ENCODE assay signal across 22 cellular contexts in the genomic region with DNA sequence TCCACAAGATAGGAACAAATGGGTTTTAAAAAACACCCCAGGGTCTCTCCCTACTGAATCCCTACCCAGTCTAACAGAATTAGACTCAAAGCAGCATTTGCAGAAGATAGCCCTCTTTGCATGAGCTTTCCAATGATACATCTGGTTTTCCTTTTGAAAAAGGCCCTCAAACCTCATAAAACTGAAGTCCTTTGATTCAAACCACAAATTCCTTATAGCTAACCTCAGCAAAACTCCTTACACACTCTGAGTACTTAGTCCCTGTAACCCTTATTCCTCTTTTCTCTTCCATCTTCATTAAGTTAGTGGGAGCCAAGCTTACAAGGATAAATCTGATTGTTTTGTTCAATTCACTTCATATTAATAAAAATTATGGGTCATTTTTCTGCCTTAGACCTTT.
DNase-seq lines count a peak whose midpoint lies in the region; ATAC-seq and TF ChIP-seq lines count a peak whose summit lies in the region.
"Had no signal": no experiment of that assay in that cellular context is flagged by ENCODE, and none has a peak within 500 bp of the region (broad histone marks: within the 10 kb centered on the region; RNA-seq: fewer than 3 reads in every experiment).

No MANE protein-coding gene starts in this region.

- BruUV-seq in mammary epithelial cell (replicated peaks; lab: Mats Ljungman, UMichigan) (no TSS peak), MCF 10A (replicated peaks; lab: Mats Ljungman, UMichigan) (no TSS peak)

- H3K4me1 ChIP-seq in mammary epithelial cell (ENCODE audit: insufficient read depth, low read length), result peaks cover 53% of the 10 kb centered on the region
- peaks cover 34% of the 10 kb centered on the region for H3K4me1 ChIP-seq in foreskin keratinocyte
- H3K4me1 ChIP-seq: upper lobe of right lung had no signal

- POLR2A ChIA-PET in MCF 10A (lab: Yijun Ruan, JAX), result no interaction called here

- dilution Hi-C loops in mammary epithelial cell (cut with HindIII; ENCODE audit: low sequenced_read_pairs), result no loop called here

- H3K79me2 ChIP-seq in mammary epithelial cell (ENCODE audit: insufficient read depth, low read length), result no peaks in the 10 kb centered on the region

- no peak overlapping the region for H3K4me3 ChIP-seq in mammary epithelial cell (replicated peaks in 1 of 3; ENCODE audit: insufficient read depth in 1 of 3, low read depth in 2 of 3, low read length in 3 of 3)
- H3K4me3 ChIP-seq: gastrocnemius medialis, lower lobe of right lung, upper lobe of right lung had no signal

- in situ Hi-C loops in mammary epithelial cell (cut with MboI; ENCODE audit: low sequenced_read_pairs in 2 of 2), result loop anchor here in 1 of 2 donors (25.0 kb wide), 1 partner anchor 521 kb away; the partner anchor contains the start of gene TEX48

- no peak overlapping the region for H3K4me2 ChIP-seq in mammary epithelial cell (ENCODE audit: insufficient read depth, low read depth, low read length)

- H3K4me3 Mint-ChIP-seq in MCF 10A (ENCODE audit: unreplicated experiment), result no peak overlapping the region
- H3K4me3 Mint-ChIP-seq: activated naive CD8-positive, alpha-beta T cell; CD8-positive, alpha-beta T cell; naive thymus-derived CD4-positive, alpha-beta T cell had no signal

- peak; percentile 67 for DNase-seq in mammary epithelial cell
- no peak for DNase-seq in MCF 10A (ENCODE audit: unreplicated experiment)
- DNase-seq in foreskin keratinocyte, result peak in 1 of 2 donors; percentile 75
- no peak for DNase-seq in activated naive CD4-positive, alpha-beta T cell treated with anti-CD3 and anti-CD28 coated beads, Interleukin-2, amount 50 U/mL, for 16 hours
- no peak for DNase-seq in NCI-H526 treated with DMSO at 0.1 percent for 48 hours (lab: John Stamatoyannopoulos, UW)
- no peak for DNase-seq in HuH-7.5 (ENCODE audit: low spot score)
- no peak for DNase-seq in effector CD4-positive, alpha-beta T cell
- DNase-seq: 8988T; activated T-cell treated with anti-CD3 and anti-CD28 coated beads, Interleukin-2, amount 50 U/mL, for 1 hour; CD8-positive, alpha-beta T cell; central memory CD4-positive, alpha-beta T cell; DMS79 treated with DMSO at 0.1 percent for 48 hours; gastrocnemius medialis; lower lobe of right lung; naive thymus-derived CD4-positive, alpha-beta T cell; NCI-H187 treated with DMSO at 0.1 percent for 48 hours; stimulated activated CD4-positive, alpha-beta T cell treated with anti-CD3 and anti-CD28 coated beads, Interleukin-12 subunit alpha, Interleukin-12 subunit beta, amount 100 ng/mL, for 4 hours; stimulated activated naive CD4-positive, alpha-beta T cell; upper lobe of right lung had no signal

- H3K9me3 Mint-ChIP-seq in MCF 10A (ENCODE audit: unreplicated experiment), result no peaks in the 10 kb centered on the region
- H3K9me3 Mint-ChIP-seq: CD8-positive, alpha-beta T cell; naive thymus-derived CD4-positive, alpha-beta T cell had no signal

- H3K36me3 ChIP-seq in mammary epithelial cell (ENCODE audit: insufficient read depth, low read length), result no peaks in the 10 kb centered on the region
- H3K36me3 ChIP-seq: gastrocnemius medialis, lower lobe of right lung, upper lobe of right lung had no signal

- H3K4me1 Mint-ChIP-seq in MCF 10A (ENCODE audit: insufficient read depth, unreplicated experiment), result peaks cover 32% of the 10 kb centered on the region

- no peak overlapping the region for H3K27ac Mint-ChIP-seq in MCF 10A (ENCODE audit: low read depth, unreplicated experiment)
- H3K27ac Mint-ChIP-seq: activated naive CD8-positive, alpha-beta T cell; CD8-positive, alpha-beta T cell; naive thymus-derived CD4-positive, alpha-beta T cell; progenitor cell of endocrine pancreas had no signal

- no peaks in the 10 kb centered on the region for H3K36me3 Mint-ChIP-seq in MCF 10A (ENCODE audit: insufficient read depth, unreplicated experiment)
- H3K36me3 Mint-ChIP-seq: activated naive CD8-positive, alpha-beta T cell; CD8-positive, alpha-beta T cell; naive thymus-derived CD4-positive, alpha-beta T cell had no signal

- no peak overlapping the region for H2AFZ ChIP-seq in mammary epithelial cell (ENCODE audit: low read depth, low read length)

- no peaks in the 10 kb centered on the region for H4K20me1 ChIP-seq in mammary epithelial cell (ENCODE audit: insufficient read depth, low read length)

- H3K9me3 ChIP-seq in mammary epithelial cell (replicated peaks; ENCODE audit: insufficient read depth, low read length), result no peaks in the 10 kb centered on the region
- H3K9me3 ChIP-seq: gastrocnemius medialis, lower lobe of right lung, upper lobe of right lung had no signal

- H3K9ac ChIP-seq in mammary epithelial cell (ENCODE audit: insufficient read depth, low read length), result no peak overlapping the region

- H3K27me3 ChIP-seq in mammary epithelial cell (ENCODE audit: insufficient read depth, low read length) (no peaks in the 10 kb centered on the region), foreskin keratinocyte (no peaks in the 10 kb centered on the region)
- H3K27me3 ChIP-seq: gastrocnemius medialis, upper lobe of right lung had no signal

- ATAC-seq in SK-N-SH treated with all-trans-retinoic acid at 6 μM for 48 hours (peak; percentile 73), foreskin keratinocyte (no peak)
- ATAC-seq: CD8-positive, alpha-beta T cell; gastrocnemius medialis; lower lobe of right lung; naive thymus-derived CD4-positive, alpha-beta T cell; upper lobe of right lung had no signal

- CTCF ChIA-PET in mammary epithelial cell (lab: Charles Lee; ENCODE audit: low non-redundant PET) (no interaction called here), MCF 10A (lab: Yijun Ruan, JAX) (interaction anchor here (0.9 kb wide), 1 partner anchor 194 kb away, joined by 3 read pairs; no protein-coding TSS in a partner anchor)

- no peaks in the 10 kb centered on the region for H3K27me3 Mint-ChIP-seq in MCF 10A (ENCODE audit: insufficient read depth, unreplicated experiment)

- no peak for TF ChIP-seq CTCF in mammary epithelial cell (conservative IDR thresholded peaks at IDR 0.05 in 1 of 2, IDR thresholded peaks at IDR 0.05 in 1 of 2; ENCODE audit: extremely low read depth in 1 of 2, insufficient read depth in 1 of 2, low read depth in 1 of 2, low read length in 2 of 2)
- TF ChIP-seq CTCF in MCF 10A (IDR thresholded peaks at IDR 0.05; ENCODE audit: unreplicated experiment), result no peak
- TF ChIP-seq CTCF in foreskin keratinocyte (conservative IDR thresholded peaks at IDR 0.05), result no peak

- intact Hi-C loops in mammary epithelial cell (cut with micrococcal nuclease) (loop anchor here (5.0 kb wide), 1 partner anchor 164 kb away; no protein-coding TSS in a partner anchor), MCF 10A (cut with micrococcal nuclease) (no loop called here)

- H3K27ac ChIP-seq in mammary epithelial cell (ENCODE audit: insufficient read depth, low read depth, low read length), result no peak overlapping the region
- H3K27ac ChIP-seq in foreskin keratinocyte, result peak overlapping the region; percentile 20
- H3K27ac ChIP-seq: gastrocnemius medialis, lower lobe of right lung, upper lobe of right lung had no signal

TF ChIP-seq in SK-N-SH treated with all-trans-retinoic acid at 6 μM for 48 hours, 23 proteins besides CTCF, POLR2A, EP300 and RAD21:
- TF ChIP-seq CSDC2 (CRISPR knock-in tag; IDR thresholded peaks at IDR 0.05) (no peak), ZC3H10 (CRISPR knock-in tag; IDR thresholded peaks at IDR 0.05) (peak; percentile 66)
TF ChIP-seq in SK-N-SH treated with all-trans-retinoic acid at 6 μM for 48 hours: peak in this region for 1.
